ENCODE assay signal across 10 cellular contexts in the genomic region with DNA sequence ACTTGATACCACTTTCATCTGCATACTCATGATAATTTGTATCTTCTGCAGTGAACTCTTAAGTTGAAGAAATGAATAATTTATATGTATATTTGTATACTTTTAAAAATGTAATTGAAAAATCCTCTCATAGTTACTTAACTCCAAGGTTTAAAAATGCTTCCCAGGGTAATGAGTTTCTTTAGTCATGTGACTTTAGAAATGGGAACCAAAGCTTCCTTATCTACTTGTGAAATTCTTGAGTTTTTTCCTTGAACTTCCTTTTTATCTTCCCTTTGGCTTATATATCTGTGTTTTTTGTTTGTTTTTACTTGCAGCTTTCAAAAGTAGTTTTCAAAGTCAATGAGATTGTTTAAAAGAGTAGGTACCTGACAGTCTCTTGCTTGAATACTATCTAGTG. TPM values are rescaled to one million over a fixed set of nuclear protein-coding genes. Genes with fewer than 3 reads are reported as not detected.
DNase-seq lines count a peak whose midpoint lies in the region; ATAC-seq, FAIRE-seq and TF ChIP-seq lines count a peak whose summit lies in the region.
"Had no signal": no experiment of that assay in that cellular context is flagged by ENCODE, and none has a peak within 500 bp of the region (broad histone marks: within the 10 kb centered on the region; RNA-seq: fewer than 3 reads in every experiment).

No MANE protein-coding gene starts in this region.

- FAIRE-seq in HepG2 (lab: Jason Lieb, UNC) = no peak

- no peaks in the 10 kb centered on the region for H3K27me3 Mint-ChIP-seq in activated T-cell treated with anti-CD3 and anti-CD28 coated beads, Interleukin-2, amount 50 U/mL, for 24 hours
- H3K27me3 Mint-ChIP-seq in activated T-helper 17 cell treated with anti-CD3 and anti-CD28 coated beads, Interleukin-2, amount 50 U/mL, for 72 hours = no peaks in the 10 kb centered on the region

- H3K9me3 ChIP-seq in HepG2 (ENCODE audit: low read length) (no peaks in the 10 kb centered on the region), thymus (ENCODE audit: control insufficient read depth) (no peaks in the 10 kb centered on the region)

- peaks cover 86% of the 10 kb centered on the region for H3K79me2 ChIP-seq in HepG2 (ENCODE audit: insufficient read depth, low read length)

- H3K9me3 Mint-ChIP-seq in activated T-cell treated with anti-CD3 and anti-CD28 coated beads, Interleukin-2, amount 50 U/mL, for 24 hours = no peaks in the 10 kb centered on the region
- H3K9me3 Mint-ChIP-seq in activated T-helper 17 cell treated with anti-CD3 and anti-CD28 coated beads, Interleukin-2, amount 50 U/mL, for 72 hours = no peaks in the 10 kb centered on the region

- H3K36me3 Mint-ChIP-seq in activated T-cell treated with anti-CD3 and anti-CD28 coated beads, Interleukin-2, amount 50 U/mL, for 24 hours (ENCODE audit: low read depth) = peaks cover 86% of the 10 kb centered on the region
- H3K36me3 Mint-ChIP-seq in activated T-helper 17 cell treated with anti-CD3 and anti-CD28 coated beads, Interleukin-2, amount 50 U/mL, for 72 hours (ENCODE audit: low read depth) = peaks cover 95% of the 10 kb centered on the region

- peaks cover 66% of the 10 kb centered on the region for H3K4me1 Mint-ChIP-seq in activated T-cell treated with anti-CD3 and anti-CD28 coated beads, Interleukin-2, amount 50 U/mL, for 24 hours (ENCODE audit: low read depth)
- peaks cover 25% of the 10 kb centered on the region for H3K4me1 Mint-ChIP-seq in activated T-helper 17 cell treated with anti-CD3 and anti-CD28 coated beads, Interleukin-2, amount 50 U/mL, for 72 hours

- H3K36me3 ChIP-seq in HepG2 (replicated peaks in 1 of 2; ENCODE audit: control insufficient read depth in 1 of 2, insufficient read depth in 2 of 2, low read length in 2 of 2) (peaks cover 0 to 5% of the 10 kb centered on the region in 2 experiments; a peak in 2 of 5 replicates), thymus (ENCODE audit: control insufficient read depth, insufficient read depth) (no peaks in the 10 kb centered on the region)

- TF ChIP-seq POLR2A in HepG2 (IDR thresholded peaks at IDR 0.05; ENCODE audit: insufficient read depth in 1 of 2, low read depth in 2 of 2, low read length in 2 of 2) = no peak

- TF ChIP-seq EP300 in HepG2 (IDR thresholded peaks at IDR 0.05; ENCODE audit: low read depth in 2 of 2, low read length in 2 of 2) = no peak
- no peak for TF ChIP-seq EP300 in HepG2 (CRISPR knock-in tag; IDR thresholded peaks at IDR 0.05; ENCODE audit: borderline replicate concordance)

- no peak overlapping the region for H2AFZ ChIP-seq in HepG2 (ENCODE audit: low read length)

- peak overlapping the region; percentile 99 for H3K27ac Mint-ChIP-seq in activated T-cell treated with anti-CD3 and anti-CD28 coated beads, Interleukin-2, amount 50 U/mL, for 24 hours
- peak overlapping the region; percentile 93 for H3K27ac Mint-ChIP-seq in activated T-helper 17 cell treated with anti-CD3 and anti-CD28 coated beads, Interleukin-2, amount 50 U/mL, for 72 hours

- H3K27me3 ChIP-seq in HepG2 (ENCODE audit: control insufficient read depth in 1 of 2, insufficient read depth in 2 of 2, low read length in 2 of 2) = no peaks in the 10 kb centered on the region; a peak in 2 of 5 replicates
- H3K27me3 ChIP-seq in thymus (ENCODE audit: control insufficient read depth, insufficient read depth) = no peaks in the 10 kb centered on the region

- TF ChIP-seq RAD21 in HepG2 (CRISPR knock-in tag; IDR thresholded peaks at IDR 0.05) = no peak

- no peak for ATAC-seq in activated T-helper 17 cell treated with anti-CD3 and anti-CD28 coated beads, Interleukin-2, amount 50 U/mL, for 72 hours (replicated peaks)
- ATAC-seq in HepG2 = no peak
- ATAC-seq in GM19452 (IDR thresholded peaks at IDR 0.05; ENCODE audit: unreplicated experiment) = no peak
- ATAC-seq: left lobe of liver had no signal

- H3K4me3 Mint-ChIP-seq in activated T-cell treated with anti-CD3 and anti-CD28 coated beads, Interleukin-2, amount 50 U/mL, for 24 hours = peak overlapping the region; percentile 90
- H3K4me3 Mint-ChIP-seq in activated T-helper 17 cell treated with anti-CD3 and anti-CD28 coated beads, Interleukin-2, amount 50 U/mL, for 72 hours = peak overlapping the region; percentile 88

- H3K4me3 ChIP-seq in HepG2 (replicated peaks in 1 of 3; ENCODE audit: insufficient read depth in 1 of 3, low read depth in 2 of 3, low read length in 3 of 3) = no peak overlapping the region
- H3K4me3 ChIP-seq in thymus (ENCODE audit: low read length) = peak overlapping the region; percentile 34

- no peak for TF ChIP-seq CTCF in HepG2 (CRISPR knock-in tag; IDR thresholded peaks at IDR 0.05)

- no peak for DNase-seq in activated T-cell treated with anti-CD3 and anti-CD28 coated beads, Interleukin-2, amount 50 U/mL, for 24 hours
- no peak for DNase-seq in activated T-cell treated with anti-CD3 and anti-CD28 coated beads, Interleukin-2, amount 50 U/mL, for 1 hour
- no peak for DNase-seq in HepG2 (ENCODE audit: low spot score)
- DNase-seq in DMS 273 (lab: John Stamatoyannopoulos, UW; ENCODE audit: unreplicated experiment) = no peak
- DNase-seq in NCI-H2196 treated with DMSO at 0.1 percent for 48 hours (lab: John Stamatoyannopoulos, UW; ENCODE audit: unreplicated experiment) = no peak
- DNase-seq: SHP77 treated with DMSO at 0.1 percent for 48 hours had no signal

- in situ Hi-C loops in HepG2 (cut with HindIII; ENCODE audit: extremely low pct_ligation_motif_present, low pct_unique_long_range_greater_than_20kb) = no loop called here

- CTCF ChIA-PET in HepG2 (lab: Yijun Ruan, JAX; ENCODE audit: low intra/inter-chr PET ratio, low total read pairs) = no interaction called here

- intact Hi-C loops in HepG2 (cut with micrococcal nuclease; ENCODE audit: unreplicated experiment) = no loop called here

- POLR2A ChIA-PET in HepG2 (lab: Yijun Ruan, JAX) = interaction anchor here (0.7 to 3.2 kb wide), 5 partner anchors 28 to 157 kb away, joined by 3 to 11 read pairs (median 3); a partner anchor contains a TSS

- no peak overlapping the region for H3K27ac ChIP-seq in HepG2 (ENCODE audit: extremely low read length, insufficient read depth, low read length)
- no peak overlapping the region for H3K27ac ChIP-seq in thymus (ENCODE audit: low read depth)

- peaks cover 71% of the 10 kb centered on the region for H3K4me1 ChIP-seq in HepG2 (ENCODE audit: insufficient read depth, low read length)
- peaks cover 34% of the 10 kb centered on the region for H3K4me1 ChIP-seq in thymus (ENCODE audit: control insufficient read depth, insufficient read depth, low read length)

- BruUV-seq in HepG2 (replicated peaks; lab: Mats Ljungman, UMichigan) = no TSS peak

- H4K20me1 ChIP-seq in HepG2 (ENCODE audit: insufficient read depth, low read length) = peaks cover 14% of the 10 kb centered on the region

- peak overlapping the region; percentile 97 for H3K4me2 ChIP-seq in HepG2 (ENCODE audit: low read depth, low read length)

- no peak overlapping the region for H3K9ac ChIP-seq in HepG2 (ENCODE audit: insufficient read depth, low read depth, low read length)

RNA-seq across cellular contexts. Expression of a gene that starts 4.5 kb away (rescaled TPM):
- 100 to 1,000 TPM; 224 to 559 TPM for total RNA-seq in activated T-helper 17 cell treated with anti-CD3 and anti-CD28 coated beads, Interleukin-2, amount 50 U/mL, for 72 hours
- 92.1 and 109 TPM in 2 replicates for total RNA-seq in HepG2 (2016; rRNA removed; fragmentation: Illumina TruSeq; extraction: Trizol)
- total RNA-seq in HepG2 (2016; cell fraction: cytosol; rRNA removed; fragmentation: Illumina TruSeq; extraction: Trizol; ENCODE audit: low read depth) = 30.7 and 32.1 TPM in 2 replicates
- 93.7 and 102 TPM in 2 replicates for total RNA-seq in HepG2 (2016; cell fraction: insoluble cytoplasmic fraction; rRNA removed; fragmentation: Illumina TruSeq; extraction: Trizol)
- 40.1 and 45.4 TPM in 2 replicates for total RNA-seq in HepG2 (2016; cell fraction: membrane; rRNA removed; fragmentation: Illumina TruSeq; extraction: Trizol)
- 117 and 122 TPM in 2 replicates for total RNA-seq in HepG2 (2016; cell fraction: nucleus; rRNA removed; fragmentation: Illumina TruSeq; extraction: Trizol)
- polyA plus RNA-seq in HepG2 (2011; rRNA removed) (37.3 and 43.8 TPM in 2 replicates), thymus (84.5 TPM)
- 20.7 and 26.9 TPM in 2 replicates for polyA plus RNA-seq in HepG2 (2011; cell fraction: cytosol; rRNA removed)
- polyA plus RNA-seq in HepG2 (2011; cell fraction: nucleus; rRNA removed) = 67.5 and 77.8 TPM in 2 replicates
- polyA plus RNA-seq in HepG2 (2012) = 46.4 and 55.2 TPM in 2 replicates
- 12.3 and 18.6 TPM in 2 replicates for polyA plus RNA-seq in HepG2 (2016; cell fraction: cytosol; fragmentation: Illumina TruSeq; extraction: Trizol; ENCODE audit: low read depth)
- 85.8 and 89.0 TPM in 2 replicates for polyA plus RNA-seq in HepG2 (2016; cell fraction: insoluble cytoplasmic fraction; fragmentation: Illumina TruSeq; extraction: Trizol; ENCODE audit: low read depth)
- polyA plus RNA-seq in HepG2 (2016; cell fraction: membrane; fragmentation: Illumina TruSeq; extraction: Trizol; ENCODE audit: low read depth) = 27.6 and 32.5 TPM in 2 replicates
- 97.6 and 113 TPM in 2 replicates for polyA plus RNA-seq in HepG2 (2016; cell fraction: nucleus; fragmentation: Illumina TruSeq; extraction: Trizol; ENCODE audit: insufficient read depth, low read depth)
- 26.0 and 106 TPM in 2 replicates for polyA minus RNA-seq in HepG2 (2011; rRNA and poly(A)+ RNA removed; ENCODE audit: low replicate concordance)
- 21.5 and 23.9 TPM in 2 replicates for polyA minus RNA-seq in HepG2 (2011; cell fraction: cytosol; rRNA and poly(A)+ RNA removed)
- 213 and 290 TPM in 2 replicates for polyA minus RNA-seq in HepG2 (2011; cell fraction: nucleus; rRNA and poly(A)+ RNA removed)

RNA-seq across cellular contexts. Expression of a gene that starts 48.7 kb away (rescaled TPM):
- 10 to 100 TPM; 68.7 to 99.3 TPM for total RNA-seq in activated T-helper 17 cell treated with anti-CD3 and anti-CD28 coated beads, Interleukin-2, amount 50 U/mL, for 72 hours
- total RNA-seq in HepG2 (2016; rRNA removed; fragmentation: Illumina TruSeq; extraction: Trizol) = 159 and 209 TPM in 2 replicates
- total RNA-seq in HepG2 (2016; cell fraction: cytosol; rRNA removed; fragmentation: Illumina TruSeq; extraction: Trizol; ENCODE audit: low read depth) = 56.0 and 58.0 TPM in 2 replicates
- 164 and 215 TPM in 2 replicates for total RNA-seq in HepG2 (2016; cell fraction: insoluble cytoplasmic fraction; rRNA removed; fragmentation: Illumina TruSeq; extraction: Trizol)
- total RNA-seq in HepG2 (2016; cell fraction: membrane; rRNA removed; fragmentation: Illumina TruSeq; extraction: Trizol) = 60.5 and 64.6 TPM in 2 replicates
- total RNA-seq in HepG2 (2016; cell fraction: nucleus; rRNA removed; fragmentation: Illumina TruSeq; extraction: Trizol) = 55.8 and 67.5 TPM in 2 replicates
- 34.2 and 50.7 TPM in 2 replicates for polyA plus RNA-seq in HepG2 (2011; rRNA removed)
- 25.8 and 33.0 TPM in 2 replicates for polyA plus RNA-seq in HepG2 (2011; cell fraction: cytosol; rRNA removed)
- 5.1 and 8.3 TPM in 2 replicates for polyA plus RNA-seq in HepG2 (2011; cell fraction: nucleus; rRNA removed)
- polyA plus RNA-seq in HepG2 (2012) = 55.8 and 87.1 TPM in 2 replicates
- polyA plus RNA-seq in HepG2 (2016; cell fraction: cytosol; fragmentation: Illumina TruSeq; extraction: Trizol; ENCODE audit: low read depth) = 51.9 and 59.2 TPM in 2 replicates
- 176 and 191 TPM in 2 replicates for polyA plus RNA-seq in HepG2 (2016; cell fraction: insoluble cytoplasmic fraction; fragmentation: Illumina TruSeq; extraction: Trizol; ENCODE audit: low read depth)
- polyA plus RNA-seq in HepG2 (2016; cell fraction: membrane; fragmentation: Illumina TruSeq; extraction: Trizol; ENCODE audit: low read depth) = 52.6 and 60.1 TPM in 2 replicates
- polyA plus RNA-seq in HepG2 (2016; cell fraction: nucleus; fragmentation: Illumina TruSeq; extraction: Trizol; ENCODE audit: insufficient read depth, low read depth) = 76.4 and 93.0 TPM in 2 replicates
- polyA minus RNA-seq in HepG2 (2011; rRNA and poly(A)+ RNA removed; ENCODE audit: low replicate concordance) = 3.1 and 3.5 TPM in 2 replicates
- 7.5 and 14.3 TPM in 2 replicates for polyA minus RNA-seq in HepG2 (2011; cell fraction: cytosol; rRNA and poly(A)+ RNA removed)
- polyA minus RNA-seq in HepG2 (2011; cell fraction: nucleus; rRNA and poly(A)+ RNA removed) = 5.8 and 7.6 TPM in 2 replicates
- polyA plus RNA-seq in thymus = 83.0 TPM

RNA-seq across cellular contexts. Expression of a gene that starts 49.0 kb away (rescaled TPM):
- 10 to 100 TPM; 23.8 to 24.5 TPM for total RNA-seq in activated T-helper 17 cell treated with anti-CD3 and anti-CD28 coated beads, Interleukin-2, amount 50 U/mL, for 72 hours
- 13.9 and 21.5 TPM in 2 replicates for total RNA-seq in HepG2 (2016; rRNA removed; fragmentation: Illumina TruSeq; extraction: Trizol)
- 10.8 and 15.2 TPM in 2 replicates for total RNA-seq in HepG2 (2016; cell fraction: cytosol; rRNA removed; fragmentation: Illumina TruSeq; extraction: Trizol; ENCODE audit: low read depth)
- total RNA-seq in HepG2 (2016; cell fraction: insoluble cytoplasmic fraction; rRNA removed; fragmentation: Illumina TruSeq; extraction: Trizol) = 12.3 and 19.7 TPM in 2 replicates
- total RNA-seq in HepG2 (2016; cell fraction: membrane; rRNA removed; fragmentation: Illumina TruSeq; extraction: Trizol) = 6.7 and 8.6 TPM in 2 replicates
- total RNA-seq in HepG2 (2016; cell fraction: nucleus; rRNA removed; fragmentation: Illumina TruSeq; extraction: Trizol) = 21.7 and 22.1 TPM in 2 replicates
- polyA plus RNA-seq in HepG2 (2011; rRNA removed) = 4.2 and 4.7 TPM in 2 replicates
- polyA plus RNA-seq in HepG2 (2011; cell fraction: cytosol; rRNA removed) = 1.4 and 1.9 TPM in 2 replicates
- polyA plus RNA-seq in HepG2 (2011; cell fraction: nucleus; rRNA removed) = 5.6 and 7.8 TPM in 2 replicates
- polyA plus RNA-seq in HepG2 (2012) = 4.6 and 5.7 TPM in 2 replicates
- 0.23 and 0.41 TPM in 2 replicates for polyA plus RNA-seq in HepG2 (2016; cell fraction: cytosol; fragmentation: Illumina TruSeq; extraction: Trizol; ENCODE audit: low read depth)
- polyA plus RNA-seq in HepG2 (2016; cell fraction: insoluble cytoplasmic fraction; fragmentation: Illumina TruSeq; extraction: Trizol; ENCODE audit: low read depth) = 6.3 and 6.9 TPM in 2 replicates
- 1.8 TPM in 2 replicates for polyA plus RNA-seq in HepG2 (2016; cell fraction: membrane; fragmentation: Illumina TruSeq; extraction: Trizol; ENCODE audit: low read depth)
- 14.7 and 15.8 TPM in 2 replicates for polyA plus RNA-seq in HepG2 (2016; cell fraction: nucleus; fragmentation: Illumina TruSeq; extraction: Trizol; ENCODE audit: insufficient read depth, low read depth)
- polyA minus RNA-seq in HepG2 (2011; rRNA and poly(A)+ RNA removed; ENCODE audit: low replicate concordance) = 7.4 and 8.7 TPM in 2 replicates
- polyA minus RNA-seq in HepG2 (2011; cell fraction: cytosol; rRNA and poly(A)+ RNA removed) = 4.7 and 4.9 TPM in 2 replicates
- polyA minus RNA-seq in HepG2 (2011; cell fraction: nucleus; rRNA and poly(A)+ RNA removed) = 58.8 and 59.6 TPM in 2 replicates
- 8.5 TPM for polyA plus RNA-seq in thymus
